In genomic region chr11:133810766-133811165, GRCh38 we compare ENCODE assay signal across 19 cellular contexts. TPM values are rescaled to one million over a fixed set of nuclear protein-coding genes. Genes with fewer than 3 reads are reported as not detected.
"Had no signal": no experiment of that assay in that cellular context is flagged by ENCODE, and none has a peak within 500 bp of the region (broad histone marks: within the 10 kb centered on the region; RNA-seq: fewer than 3 reads in every experiment).

No MANE protein-coding gene starts in this region.

- H3K27ac ChIP-seq: epithelial cell of prostate, esophagus muscularis mucosa, gastrocnemius medialis, heart right ventricle, left lung, lower lobe of right lung, psoas muscle, sigmoid colon had no signal

- H3K4me3 ChIP-seq: gastrocnemius medialis, heart right ventricle, left lung, lower lobe of right lung, sigmoid colon had no signal

- H3K9me3 ChIP-seq: esophagus muscularis mucosa, gastrocnemius medialis, heart right ventricle, left lung, lower lobe of right lung, psoas muscle, sigmoid colon had no signal

- ATAC-seq: effector memory CD8-positive, alpha-beta T cell; gastrocnemius medialis; left lung; lower lobe of right lung; natural killer cell treated with Interleukin-12 subunit alpha and Interleukin-12 subunit beta and Interleukin-15 and Interleukin-18, amount 100 ng/mL, for 72 hours; psoas muscle had no signal

- DNase-seq: effector memory CD8-positive, alpha-beta T cell; gastrocnemius medialis; heart right ventricle; left lung; lower lobe of right lung; psoas muscle; retina; sigmoid colon; small intestine; stimulated activated CD4-positive, alpha-beta T cell treated with anti-CD3 and anti-CD28 coated beads, Interleukin-2, amount 100 ng/mL, for 48 hours; stimulated activated naive CD4-positive, alpha-beta T cell treated with Interleukin-2 at 50 U/mL for 16 hours had no signal

- H3K27me3 ChIP-seq: gastrocnemius medialis had no signal

- H3K36me3 ChIP-seq: esophagus muscularis mucosa, gastrocnemius medialis, heart right ventricle, left lung, lower lobe of right lung, sigmoid colon had no signal

- H3K4me1 ChIP-seq: left lung, lower lobe of right lung, psoas muscle had no signal

RNA-seq across cellular contexts. Expression of gene SPATA19, which starts 34.5 kb away (rescaled TPM):
- total RNA-seq: esophagus muscularis mucosa; fibroblast of villous mesenchyme; gastrocnemius medialis; left lung; lower lobe of right lung; mesothelial cell of epicardium; mucosa of gallbladder; myocyte; natural killer cell treated with Interleukin-12 subunit alpha and Interleukin-12 subunit beta and Interleukin-15 and Interleukin-18, amount 100 ng/mL, for 72 hours; omental fat pad; psoas muscle; sigmoid colon had no signal
- polyA plus RNA-seq: psoas muscle, sigmoid colon, small intestine had no signal
